In the genomic region with DNA sequence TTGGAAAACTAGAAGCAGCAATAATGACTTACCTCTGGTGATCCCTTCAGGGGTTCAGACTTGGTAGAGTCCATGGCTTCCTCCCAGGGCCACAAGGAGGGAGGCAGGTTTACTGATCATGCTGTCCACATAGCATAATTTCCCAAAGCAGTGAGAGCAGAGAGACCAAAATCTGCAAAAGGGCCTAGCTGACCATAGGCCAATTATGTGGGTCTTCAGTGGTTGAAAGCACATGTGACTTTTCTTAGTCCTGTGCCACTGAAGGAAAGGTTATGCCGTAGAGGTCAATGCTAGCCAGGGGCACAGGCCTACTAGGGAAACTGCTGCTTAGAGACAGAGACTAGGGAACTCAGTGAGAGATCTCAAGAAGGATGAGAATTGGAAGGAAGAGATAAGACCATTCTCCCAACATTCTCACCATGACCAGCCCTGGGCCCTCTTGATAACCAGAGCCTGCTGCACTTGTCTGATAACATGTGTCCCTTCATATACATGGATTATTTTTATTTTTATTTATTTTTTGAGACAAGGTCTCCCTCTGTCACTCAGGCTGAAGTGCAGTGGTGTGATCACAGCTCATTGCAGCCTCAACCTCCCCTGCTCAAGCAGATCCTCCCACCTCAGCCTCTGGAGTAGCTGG, we compare ENCODE assay signal across 1 cellular context.
TF ChIP-seq lines count a peak whose summit lies in the region.

No MANE protein-coding gene starts in this region.

TF ChIP-seq in K562, 482 proteins besides CTCF, POLR2A, EP300 and RAD21 (continued from another document and continues in another):
- TF ChIP-seq RBM39 (optimal IDR thresholded peaks at IDR 0.05; ENCODE audit: low read depth, low read length), result no peak
- peak; percentile 98 for TF ChIP-seq FOXM1 (IDR thresholded peaks at IDR 0.05; ENCODE audit: low read depth)
- no peak for TF ChIP-seq FOXM1 (CRISPR knock-in tag; IDR thresholded peaks at IDR 0.05; ENCODE audit: low read depth)
- TF ChIP-seq TEAD1 (CRISPR knock-in tag; IDR thresholded peaks at IDR 0.05), result peak; percentile 86 to 94
- peak; percentile 38; the same call in 1 of the 2 replicates for TF ChIP-seq MTF1 (CRISPR knock-in tag; IDR thresholded peaks at IDR 0.05; ENCODE audit: borderline replicate concordance)
- TF ChIP-seq, protein P1, sequence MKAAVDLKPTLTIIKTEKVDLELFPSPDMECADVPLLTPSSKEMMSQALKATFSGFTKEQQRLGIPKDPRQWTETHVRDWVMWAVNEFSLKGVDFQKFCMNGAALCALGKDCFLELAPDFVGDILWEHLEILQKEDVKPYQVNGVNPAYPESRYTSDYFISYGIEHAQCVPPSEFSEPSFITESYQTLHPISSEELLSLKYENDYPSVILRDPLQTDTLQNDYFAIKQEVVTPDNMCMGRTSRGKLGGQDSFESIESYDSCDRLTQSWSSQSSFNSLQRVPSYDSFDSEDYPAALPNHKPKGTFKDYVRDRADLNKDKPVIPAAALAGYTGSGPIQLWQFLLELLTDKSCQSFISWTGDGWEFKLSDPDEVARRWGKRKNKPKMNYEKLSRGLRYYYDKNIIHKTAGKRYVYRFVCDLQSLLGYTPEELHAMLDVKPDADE (conservative IDR thresholded peaks at IDR 0.05; ENCODE audit: control insufficient read depth, low read depth, low read length), result peak; percentile 89
- TF ChIP-seq PTTG1 (tag; IDR thresholded peaks at IDR 0.05; ENCODE audit: low read depth), result no peak
- no peak for TF ChIP-seq NR1H2 (CRISPR knock-in tag; IDR thresholded peaks at IDR 0.05)
- peak; percentile 67 for TF ChIP-seq TRIM28 (IDR thresholded peaks at IDR 0.05)
- TF ChIP-seq TSC22D4 (tag; IDR thresholded peaks at IDR 0.05), result no peak
- TF ChIP-seq TBL1XR1 (IDR thresholded peaks at IDR 0.05; ENCODE audit: low read length in 2 of 2), result peak; percentile 81 to 98
- TF ChIP-seq, protein P2, sequence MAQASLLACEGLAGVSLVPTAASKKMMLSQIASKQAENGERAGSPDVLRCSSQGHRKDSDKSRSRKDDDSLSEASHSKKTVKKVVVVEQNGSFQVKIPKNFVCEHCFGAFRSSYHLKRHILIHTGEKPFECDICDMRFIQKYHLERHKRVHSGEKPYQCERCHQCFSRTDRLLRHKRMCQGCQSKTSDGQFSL (CRISPR knock-in tag; IDR thresholded peaks at IDR 0.05), result no peak
- TF ChIP-seq, protein P2 (tag; IDR thresholded peaks at IDR 0.05), result peak in 1 of 2 experiments; percentile 72; a peak in 2 of 4 replicates
- no peak for TF ChIP-seq SREBF1 (IDR thresholded peaks at IDR 0.05; ENCODE audit: borderline replicate concordance, low read depth, low read length)
- TF ChIP-seq, protein P3, sequence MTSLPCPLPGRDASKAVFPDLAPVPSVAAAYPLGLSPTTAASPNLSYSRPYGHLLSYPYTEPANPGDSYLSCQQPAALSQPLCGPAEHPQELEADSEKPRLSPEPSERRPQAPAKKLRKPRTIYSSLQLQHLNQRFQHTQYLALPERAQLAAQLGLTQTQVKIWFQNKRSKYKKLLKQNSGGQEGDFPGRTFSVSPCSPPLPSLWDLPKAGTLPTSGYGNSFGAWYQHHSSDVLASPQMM (CRISPR knock-in tag; IDR thresholded peaks at IDR 0.05), result no peak
- TF ChIP-seq ZNF175 (CRISPR knock-in tag; IDR thresholded peaks at IDR 0.05; ENCODE audit: low read depth), result peak; percentile 97
- TF ChIP-seq HDGF (IDR thresholded peaks at IDR 0.05), result peak; percentile 16; the same call in 1 of the 2 replicates
- TF ChIP-seq GMEB1 (CRISPR knock-in tag; IDR thresholded peaks at IDR 0.05), result peak; percentile 43
- no peak for TF ChIP-seq DIDO1 (tag; IDR thresholded peaks at IDR 0.05; ENCODE audit: low read depth)
- TF ChIP-seq ZNF766 (CRISPR knock-in tag; conservative IDR thresholded peaks at IDR 0.05), result no peak
- TF ChIP-seq, protein P4, sequence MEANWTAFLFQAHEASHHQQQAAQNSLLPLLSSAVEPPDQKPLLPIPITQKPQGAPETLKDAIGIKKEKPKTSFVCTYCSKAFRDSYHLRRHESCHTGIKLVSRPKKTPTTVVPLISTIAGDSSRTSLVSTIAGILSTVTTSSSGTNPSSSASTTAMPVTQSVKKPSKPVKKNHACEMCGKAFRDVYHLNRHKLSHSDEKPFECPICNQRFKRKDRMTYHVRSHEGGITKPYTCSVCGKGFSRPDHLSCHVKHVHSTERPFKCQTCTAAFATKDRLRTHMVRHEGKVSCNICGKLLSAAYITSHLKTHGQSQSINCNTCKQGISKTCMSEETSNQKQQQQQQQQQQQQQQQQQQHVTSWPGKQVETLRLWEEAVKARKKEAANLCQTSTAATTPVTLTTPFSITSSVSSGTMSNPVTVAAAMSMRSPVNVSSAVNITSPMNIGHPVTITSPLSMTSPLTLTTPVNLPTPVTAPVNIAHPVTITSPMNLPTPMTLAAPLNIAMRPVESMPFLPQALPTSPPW (CRISPR knock-in tag; IDR thresholded peaks at IDR 0.05), result peak; percentile 67
- no peak for TF ChIP-seq GTF2A2 (tag; IDR thresholded peaks at IDR 0.05)
- no peak for TF ChIP-seq ELK3 (CRISPR knock-in tag; IDR thresholded peaks at IDR 0.05)
- no peak for TF ChIP-seq ZNF551 (CRISPR knock-in tag; IDR thresholded peaks at IDR 0.05)
- TF ChIP-seq ILK (tag; IDR thresholded peaks at IDR 0.05; ENCODE audit: borderline replicate concordance, low read depth), result no peak
- TF ChIP-seq HLTF (IDR thresholded peaks at IDR 0.05), result peak; percentile 34; the same call in 1 of the 2 replicates
- TF ChIP-seq, protein P5, sequence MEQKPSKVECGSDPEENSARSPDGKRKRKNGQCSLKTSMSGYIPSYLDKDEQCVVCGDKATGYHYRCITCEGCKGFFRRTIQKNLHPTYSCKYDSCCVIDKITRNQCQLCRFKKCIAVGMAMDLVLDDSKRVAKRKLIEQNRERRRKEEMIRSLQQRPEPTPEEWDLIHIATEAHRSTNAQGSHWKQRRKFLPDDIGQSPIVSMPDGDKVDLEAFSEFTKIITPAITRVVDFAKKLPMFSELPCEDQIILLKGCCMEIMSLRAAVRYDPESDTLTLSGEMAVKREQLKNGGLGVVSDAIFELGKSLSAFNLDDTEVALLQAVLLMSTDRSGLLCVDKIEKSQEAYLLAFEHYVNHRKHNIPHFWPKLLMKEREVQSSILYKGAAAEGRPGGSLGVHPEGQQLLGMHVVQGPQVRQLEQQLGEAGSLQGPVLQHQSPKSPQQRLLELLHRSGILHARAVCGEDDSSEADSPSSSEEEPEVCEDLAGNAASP (IDR thresholded peaks at IDR 0.05), result no peak
- TF ChIP-seq ZC3H11A (IDR thresholded peaks at IDR 0.05; ENCODE audit: low read depth, low read length), result no peak
- no peak for TF ChIP-seq ELF2 (CRISPR knock-in tag; IDR thresholded peaks at IDR 0.05)
- no peak for TF ChIP-seq EGR1 (conservative IDR thresholded peaks at IDR 0.05)
- peak; percentile 43 for TF ChIP-seq TFE3 (CRISPR knock-in tag; IDR thresholded peaks at IDR 0.05)
- TF ChIP-seq PRMT5 (CRISPR knock-in tag; IDR thresholded peaks at IDR 0.05), result no peak
- TF ChIP-seq SMARCA4 (IDR thresholded peaks at IDR 0.05), result peak; percentile 99
- no peak for TF ChIP-seq RFX7 (CRISPR knock-in tag; IDR thresholded peaks at IDR 0.05)
- TF ChIP-seq SRSF3 (IDR thresholded peaks at IDR 0.05; ENCODE audit: insufficient read depth, low read length), result no peak
- TF ChIP-seq CBX5 (IDR thresholded peaks at IDR 0.05; ENCODE audit: borderline replicate concordance, low read depth), result no peak
- TF ChIP-seq MAFG (tag; conservative IDR thresholded peaks at IDR 0.05), result no peak
- TF ChIP-seq TAF1 (IDR thresholded peaks at IDR 0.05; ENCODE audit: control insufficient read depth, extremely low read depth, insufficient read depth, low read length, severe bottlenecking), result no peak
- no peak for TF ChIP-seq ZNF431 (CRISPR knock-in tag; IDR thresholded peaks at IDR 0.05)
- no peak for TF ChIP-seq ZNF347 (CRISPR knock-in tag; IDR thresholded peaks at IDR 0.05; ENCODE audit: low read depth)
- no peak for TF ChIP-seq CBX2 (IDR thresholded peaks at IDR 0.05; ENCODE audit: insufficient read depth, low read length, poor library complexity, severe bottlenecking)
- TF ChIP-seq, protein P6, sequence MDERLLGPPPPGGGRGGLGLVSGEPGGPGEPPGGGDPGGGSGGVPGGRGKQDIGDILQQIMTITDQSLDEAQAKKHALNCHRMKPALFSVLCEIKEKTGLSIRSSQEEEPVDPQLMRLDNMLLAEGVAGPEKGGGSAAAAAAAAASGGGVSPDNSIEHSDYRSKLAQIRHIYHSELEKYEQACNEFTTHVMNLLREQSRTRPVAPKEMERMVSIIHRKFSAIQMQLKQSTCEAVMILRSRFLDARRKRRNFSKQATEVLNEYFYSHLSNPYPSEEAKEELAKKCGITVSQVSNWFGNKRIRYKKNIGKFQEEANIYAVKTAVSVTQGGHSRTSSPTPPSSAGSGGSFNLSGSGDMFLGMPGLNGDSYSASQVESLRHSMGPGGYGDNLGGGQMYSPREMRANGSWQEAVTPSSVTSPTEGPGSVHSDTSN (CRISPR knock-in tag; IDR thresholded peaks at IDR 0.05; ENCODE audit: low read depth), result peak; percentile 76
- TF ChIP-seq, protein P6 (tag; conservative IDR thresholded peaks at IDR 0.05; ENCODE audit: low read depth), result peak; percentile 85
- no peak for TF ChIP-seq NCOA6 (IDR thresholded peaks at IDR 0.05)
- peak; percentile 61; the same call in 1 of the 2 replicates for TF ChIP-seq ZNF133 (CRISPR knock-in tag; IDR thresholded peaks at IDR 0.05)
- TF ChIP-seq, protein P7, sequence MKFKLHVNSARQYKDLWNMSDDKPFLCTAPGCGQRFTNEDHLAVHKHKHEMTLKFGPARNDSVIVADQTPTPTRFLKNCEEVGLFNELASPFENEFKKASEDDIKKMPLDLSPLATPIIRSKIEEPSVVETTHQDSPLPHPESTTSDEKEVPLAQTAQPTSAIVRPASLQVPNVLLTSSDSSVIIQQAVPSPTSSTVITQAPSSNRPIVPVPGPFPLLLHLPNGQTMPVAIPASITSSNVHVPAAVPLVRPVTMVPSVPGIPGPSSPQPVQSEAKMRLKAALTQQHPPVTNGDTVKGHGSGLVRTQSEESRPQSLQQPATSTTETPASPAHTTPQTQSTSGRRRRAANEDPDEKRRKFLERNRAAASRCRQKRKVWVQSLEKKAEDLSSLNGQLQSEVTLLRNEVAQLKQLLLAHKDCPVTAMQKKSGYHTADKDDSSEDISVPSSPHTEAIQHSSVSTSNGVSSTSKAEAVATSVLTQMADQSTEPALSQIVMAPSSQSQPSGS (CRISPR knock-in tag; IDR thresholded peaks at IDR 0.05), result no peak
- TF ChIP-seq ZFP30 (CRISPR knock-in tag; IDR thresholded peaks at IDR 0.05; ENCODE audit: borderline replicate concordance), result no peak
- no peak for TF ChIP-seq ZNF699 (CRISPR knock-in tag; IDR thresholded peaks at IDR 0.05; ENCODE audit: insufficient replicate concordance)
- peak; percentile 98; the same call in 1 of the 2 replicates for TF ChIP-seq PREB (CRISPR knock-in tag; IDR thresholded peaks at IDR 0.05)
- TF ChIP-seq HMG20A (CRISPR knock-in tag; conservative IDR thresholded peaks at IDR 0.05), result no peak
